22 cellular contexts compared by ENCODE assay signal in genomic region chrX:40508560-40508959, GRCh38.
"Had no signal": no experiment of that assay in that cellular context is flagged by ENCODE, and none has a peak within 500 bp of the region (broad histone marks: within the 10 kb centered on the region; RNA-seq: fewer than 3 reads in every experiment).

No MANE protein-coding gene starts in this region.

- H3K27me3 ChIP-seq: esophagus muscularis mucosa, ovary, right lobe of liver, thyroid gland, upper lobe of right lung had no signal

- H3K4me3 ChIP-seq: adrenal gland, coronary artery, esophagus muscularis mucosa, mucosa of descending colon, ovary, right lobe of liver, skin epidermis, thyroid gland, upper lobe of right lung had no signal

- DNase-seq: activated B cell treated with CpG ODN at 0.5 μM for 24 hours; activated CD4-positive, alpha-beta T cell treated with anti-CD3 and anti-CD28 coated beads for 36 hours; activated CD4-positive, alpha-beta T cell treated with anti-CD3 and anti-CD28 coated beads, Interleukin-2, amount 50 U/mL, for 4 hours; activated CD8-positive, alpha-beta memory T cell treated with anti-CD3 and anti-CD28 coated beads for 24 hours; activated CD8-positive, alpha-beta memory T cell treated with anti-CD3 and anti-CD28 coated beads, Interleukin-2, amount 50 U/mL, for 4 hours; activated T-cell treated with anti-CD3 and anti-CD28 coated beads, Interleukin-2, amount 50 U/mL, for 24 hours; adrenal gland; hippocampal formation; mucosa of descending colon; ovary; right lobe of liver; stimulated activated CD4-positive, alpha-beta T cell treated with anti-CD3 and anti-CD28 coated beads, Interleukin-1b, Interleukin-23, amount 100 ng/mL, for 48 hours; substantia nigra; T1000; thyroid gland; upper lobe of right lung had no signal

- H3K4me1 ChIP-seq: adrenal gland, esophagus muscularis mucosa, upper lobe of right lung had no signal

- H3K36me3 ChIP-seq: adrenal gland, esophagus muscularis mucosa, ovary, right lobe of liver, thyroid gland, upper lobe of right lung had no signal

- FAIRE-seq: astrocyte, bronchial epithelial cell, frontal cortex had no signal

- H3K27ac ChIP-seq: adrenal gland, coronary artery, esophagus muscularis mucosa, ovary, right lobe of liver, skin epidermis, upper lobe of right lung had no signal

- H3K9me3 ChIP-seq: adrenal gland, esophagus muscularis mucosa, mucosa of descending colon, ovary, right lobe of liver, thyroid gland, upper lobe of right lung had no signal
